In the genomic region with DNA sequence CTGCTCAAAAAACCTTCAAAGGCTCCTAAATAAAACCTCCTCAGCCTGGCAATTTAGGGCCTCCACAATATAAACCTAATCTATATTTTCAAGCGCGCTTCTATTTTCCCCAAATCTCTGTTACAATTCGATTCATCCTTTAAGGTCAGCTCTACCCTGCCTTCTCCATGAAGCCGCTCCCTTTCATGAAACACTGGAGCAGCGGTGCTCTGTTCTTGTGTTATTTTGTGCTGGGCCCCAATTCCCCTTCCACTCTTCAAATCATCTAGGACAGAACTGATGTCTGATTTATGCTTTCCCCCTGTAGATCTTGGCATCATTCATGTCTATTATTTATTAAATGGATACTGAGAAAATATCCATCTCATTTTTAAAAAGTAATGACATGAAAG, we compare ENCODE assay signal across 14 cellular contexts. TPM values are rescaled to one million over a fixed set of nuclear protein-coding genes. Genes with fewer than 3 reads are reported as not detected.
A peak's percentile ranks its signal among the peaks of the same experiment; 100 is the strongest.
DNase-seq lines count a peak whose midpoint lies in the region; FAIRE-seq and TF ChIP-seq lines count a peak whose summit lies in the region.
"Had no signal": no experiment of that assay in that cellular context is flagged by ENCODE, and none has a peak within 500 bp of the region (broad histone marks: within the 10 kb centered on the region; RNA-seq: fewer than 3 reads in every experiment).

No MANE protein-coding gene starts in this region.

- H3K27me3 ChIP-seq in SK-N-SH (ENCODE audit: insufficient read depth) (no peaks in the 10 kb centered on the region), thyroid gland (no peaks in the 10 kb centered on the region), right atrium auricular region (no peaks in the 10 kb centered on the region)

- H3K79me2 ChIP-seq in SK-N-SH (ENCODE audit: insufficient read depth), result peaks cover 93% of the 10 kb centered on the region

- no peak overlapping the region for H3K9ac ChIP-seq in SK-N-SH

- H3K36me3 ChIP-seq in SK-N-SH (replicated peaks in 1 of 2; ENCODE audit: control insufficient read depth in 1 of 2, insufficient read depth in 2 of 2, low read length in 1 of 2), result peaks cover 3 to 8% of the 10 kb centered on the region in 2 experiments
- H3K36me3 ChIP-seq in thyroid gland, result peaks cover 3 to 4% of the 10 kb centered on the region in 2 donors
- peaks cover 3% of the 10 kb centered on the region for H3K36me3 ChIP-seq in right atrium auricular region

- no peak for FAIRE-seq in GM12892 (lab: Jason Lieb, UNC)

- H3K4me1 ChIP-seq in SK-N-SH (ENCODE audit: control insufficient read depth in 1 of 2, insufficient read depth in 2 of 2, low read depth in 1 of 2, low read length in 1 of 2) (peaks cover 13 to 69% of the 10 kb centered on the region in 2 experiments), thyroid gland (peaks cover 72 to 91% of the 10 kb centered on the region in 2 donors), right atrium auricular region (peaks cover 0 to 44% of the 10 kb centered on the region in 2 donors)

- no peaks in the 10 kb centered on the region for H3K9me3 Mint-ChIP-seq in nephron progenitor cell
- H3K9me3 Mint-ChIP-seq: CD4-positive, alpha-beta T cell; stimulated activated naive B cell treated with anti-CD40 and anti-IgM and Interleukin-4, amounts not matched to agents 10 μg/mL and 1 μg/mL and 100 μg/mL, for 72 hours; T-helper 2 cell treated with Interferon-gamma antibody and Interleukin-4, amounts not matched to agents 5 μg/mL and 100 μg/mL, for 36 hours had no signal

- intact Hi-C loops in thyroid gland (cut with DNase I), result no loop called here

- peak overlapping the region; percentile 21; the same call in 1 of the 2 replicates for H3K4me2 ChIP-seq in SK-N-SH

- peak overlapping the region; percentile 41 for H3K4me3 Mint-ChIP-seq in nephron progenitor cell
- H3K4me3 Mint-ChIP-seq: CD4-positive, alpha-beta T cell; stimulated activated naive B cell treated with anti-CD40 and anti-IgM and Interleukin-4, amounts not matched to agents 10 μg/mL and 1 μg/mL and 100 μg/mL, for 72 hours; T-helper 2 cell treated with Interferon-gamma antibody and Interleukin-4, amounts not matched to agents 5 μg/mL and 100 μg/mL, for 36 hours had no signal

- peaks cover 55% of the 10 kb centered on the region for H3F3A ChIP-seq in SK-N-SH (replicated peaks; ENCODE audit: insufficient read depth)

- POLR2A ChIA-PET in SK-N-SH (lab: Yijun Ruan, JAX), result no interaction called here

- peak overlapping the region; percentile 71 for H3K27ac Mint-ChIP-seq in nephron progenitor cell
- H3K27ac Mint-ChIP-seq: CD4-positive, alpha-beta T cell; stimulated activated naive B cell treated with anti-CD40 and anti-IgM and Interleukin-4, amounts not matched to agents 10 μg/mL and 1 μg/mL and 100 μg/mL, for 72 hours; T-helper 2 cell treated with Interferon-gamma antibody and Interleukin-4, amounts not matched to agents 5 μg/mL and 100 μg/mL, for 36 hours had no signal

- TF ChIP-seq CTCF in SK-N-SH (IDR thresholded peaks at IDR 0.05) (no peak), epithelial cell of esophagus (IDR thresholded peaks at IDR 0.05; ENCODE audit: insufficient read depth, low read depth, low read length, missing control alignments) (no peak), nephron progenitor cell (IDR thresholded peaks at IDR 0.05) (no peak), thyroid gland (IDR thresholded peaks at IDR 0.05) (no peak), right atrium auricular region (IDR thresholded peaks at IDR 0.05) (no peak)

- no peak for TF ChIP-seq RAD21 in SK-N-SH (IDR thresholded peaks at IDR 0.05; ENCODE audit: low read length)

- TF ChIP-seq POLR2A in thyroid gland (IDR thresholded peaks at IDR 0.05) (no peak), GM12892 (IDR thresholded peaks at IDR 0.05; ENCODE audit: low read depth, low read length) (no peak)

- peaks cover 7% of the 10 kb centered on the region for H3K36me3 Mint-ChIP-seq in nephron progenitor cell (ENCODE audit: low read depth)
- H3K36me3 Mint-ChIP-seq: stimulated activated naive B cell treated with anti-CD40 and anti-IgM and Interleukin-4, amounts not matched to agents 10 μg/mL and 1 μg/mL and 100 μg/mL, for 72 hours had no signal

- DNase-seq in SK-N-SH (no peak), epithelial cell of esophagus (ENCODE audit: low read depth) (no peak), nephron progenitor cell (no peak), thyroid gland (no peak), NCI-H1694 (lab: John Stamatoyannopoulos, UW) (no peak), right atrium auricular region (ENCODE audit: low spot score) (no peak), GM12892 (ENCODE audit: insufficient read length) (no peak), DMS79 (lab: John Stamatoyannopoulos, UW) (no peak)
- DNase-seq: activated effector memory CD4-positive, alpha-beta T cell treated with Interleukin-2 at 50 U/mL for 16 hours; CD4-positive, alpha-beta T cell; NCI-H1092; stimulated activated CD4-positive, alpha-beta T cell treated with anti-CD3 and anti-CD28 coated beads, Interleukin-2, amount 100 ng/mL, for 24 hours; stimulated activated naive B cell treated with anti-CD40 and anti-IgM and Interleukin-4, amounts not matched to agents 10 μg/mL and 1 μg/mL and 100 μg/mL, for 72 hours had no signal

- no peaks in the 10 kb centered on the region for H3K9me3 ChIP-seq in SK-N-SH
- H3K9me3 ChIP-seq in thyroid gland, result no peaks in the 10 kb centered on the region
- no peaks in the 10 kb centered on the region for H3K9me3 ChIP-seq in right atrium auricular region

- H3K9me2 ChIP-seq in SK-N-SH, result no peaks in the 10 kb centered on the region

- CTCF ChIA-PET in SK-N-SH (lab: Yijun Ruan, JAX), result interaction anchor here (1.8 to 10.6 kb wide), 5 partner anchors 36 to 332 kb away, joined by 3 to 293 read pairs (median 69); a partner anchor contains a TSS

- H3K27ac ChIP-seq in SK-N-SH (ENCODE audit: low read depth in 2 of 2, low read length in 1 of 2), result peak overlapping the region in 1 of 2 experiments; percentile 72; a peak in 3 of 4 replicates
- H3K27ac ChIP-seq in thyroid gland, result peak overlapping the region; percentile 65 to 86 (median 83)
- H3K27ac ChIP-seq in right atrium auricular region, result no peak overlapping the region

- WGBS in SK-N-SH (ENCODE audit: low lambda C conversion rate), result 98% methylated on average over 5 of the region's 5 CpGs
- 88 to 92% methylated on average over 5 of the region's 5 CpGs for WGBS in thyroid gland, 2 donors

- peaks cover 89% of the 10 kb centered on the region for H3K4me1 Mint-ChIP-seq in nephron progenitor cell

- H3K4me3 ChIP-seq in SK-N-SH (ENCODE audit: low read depth in 2 of 2, low read length in 1 of 2) (no peak overlapping the region), epithelial cell of esophagus (ENCODE audit: low read length) (peak overlapping the region; percentile 0), thyroid gland (replicated peaks in 1 of 3) (no peak overlapping the region), right atrium auricular region (no peak overlapping the region)

- H3K27me3 Mint-ChIP-seq in nephron progenitor cell (ENCODE audit: low read depth, poor library complexity), result no peaks in the 10 kb centered on the region

- peaks cover 35% of the 10 kb centered on the region for H4K20me1 ChIP-seq in SK-N-SH (ENCODE audit: insufficient read depth)

- no peak overlapping the region for H2AFZ ChIP-seq in SK-N-SH (ENCODE audit: low read depth)

- TF ChIP-seq EP300 in SK-N-SH (IDR thresholded peaks at IDR 0.05; ENCODE audit: borderline replicate concordance in 1 of 2, low read depth in 1 of 2, low read length in 1 of 2), result no peak

TF ChIP-seq in SK-N-SH, 30 proteins besides CTCF, POLR2A, EP300 and RAD21:
- TF ChIP-seq TCF12 (IDR thresholded peaks at IDR 0.05) (no peak), YY1 (IDR thresholded peaks at IDR 0.05; ENCODE audit: low read depth) (no peak), MEF2A (IDR thresholded peaks at IDR 0.05; ENCODE audit: borderline replicate concordance, low read depth) (no peak)
- TF ChIP-seq, protein P1, sequence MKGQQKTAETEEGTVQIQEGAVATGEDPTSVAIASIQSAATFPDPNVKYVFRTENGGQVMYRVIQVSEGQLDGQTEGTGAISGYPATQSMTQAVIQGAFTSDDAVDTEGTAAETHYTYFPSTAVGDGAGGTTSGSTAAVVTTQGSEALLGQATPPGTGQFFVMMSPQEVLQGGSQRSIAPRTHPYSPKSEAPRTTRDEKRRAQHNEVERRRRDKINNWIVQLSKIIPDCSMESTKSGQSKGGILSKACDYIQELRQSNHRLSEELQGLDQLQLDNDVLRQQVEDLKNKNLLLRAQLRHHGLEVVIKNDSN (IDR thresholded peaks at IDR 0.05; ENCODE audit: borderline replicate concordance, low read depth), result no peak
- TF ChIP-seq, protein P2, sequence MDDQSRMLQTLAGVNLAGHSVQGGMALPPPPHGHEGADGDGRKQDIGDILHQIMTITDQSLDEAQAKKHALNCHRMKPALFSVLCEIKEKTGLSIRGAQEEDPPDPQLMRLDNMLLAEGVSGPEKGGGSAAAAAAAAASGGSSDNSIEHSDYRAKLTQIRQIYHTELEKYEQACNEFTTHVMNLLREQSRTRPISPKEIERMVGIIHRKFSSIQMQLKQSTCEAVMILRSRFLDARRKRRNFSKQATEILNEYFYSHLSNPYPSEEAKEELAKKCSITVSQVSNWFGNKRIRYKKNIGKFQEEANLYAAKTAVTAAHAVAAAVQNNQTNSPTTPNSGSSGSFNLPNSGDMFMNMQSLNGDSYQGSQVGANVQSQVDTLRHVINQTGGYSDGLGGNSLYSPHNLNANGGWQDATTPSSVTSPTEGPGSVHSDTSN (IDR thresholded peaks at IDR 0.05), result peak; percentile 23; the same call in 1 of the 2 replicates
- TF ChIP-seq, protein P3, sequence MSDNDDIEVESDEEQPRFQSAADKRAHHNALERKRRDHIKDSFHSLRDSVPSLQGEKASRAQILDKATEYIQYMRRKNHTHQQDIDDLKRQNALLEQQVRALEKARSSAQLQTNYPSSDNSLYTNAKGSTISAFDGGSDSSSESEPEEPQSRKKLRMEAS (IDR thresholded peaks at IDR 0.05; ENCODE audit: low read depth), result no peak

RNA-seq across cellular contexts. Expression of a gene that starts 6.9 kb away (rescaled TPM):
- 65.6 and 66.9 TPM in 2 replicates for polyA plus RNA-seq in SK-N-SH (2012; rRNA removed)
- 72.6 and 74.4 TPM in 2 replicates for polyA plus RNA-seq in SK-N-SH (2012; cell fraction: cytosol; rRNA removed)
- 68.2 and 96.8 TPM in 2 replicates for polyA plus RNA-seq in SK-N-SH (2012; cell fraction: nucleus; rRNA removed)
- total RNA-seq in thyroid gland, result 100 to 1,000 TPM in 2 of 4 donors, 10 to 100 TPM in 2; 59.9 to 133 (median 85.0) TPM
- total RNA-seq in right atrium auricular region, result 10 to 100 TPM; 33.0 to 34.5 TPM
- 1.9 TPM for polyA plus RNA-seq in GM12892 (2012; ENCODE audit: missing spikeins)

RNA-seq across cellular contexts. Expression of a gene that starts 57.7 kb away (rescaled TPM):
- 415 and 421 TPM in 2 replicates for polyA plus RNA-seq in SK-N-SH (2012; rRNA removed)
- 512 and 679 TPM in 2 replicates for polyA plus RNA-seq in SK-N-SH (2012; cell fraction: cytosol; rRNA removed)
- polyA plus RNA-seq in SK-N-SH (2012; cell fraction: nucleus; rRNA removed), result 70.8 and 126 TPM in 2 replicates
- 100 to 1,000 TPM; 222 to 327 (median 257) TPM for total RNA-seq in thyroid gland
- 100 to 1,000 TPM; 206 to 266 TPM for total RNA-seq in right atrium auricular region
- 538 TPM for polyA plus RNA-seq in GM12892 (2012; ENCODE audit: missing spikeins)

Comparison
In these comparisons a context has a peak if more than half of its experiments do, and no peak if none do; other contexts are left out.
1. H3K27ac ChIP-seq: peak in thyroid gland (3 of 3); none in right atrium auricular region (0 of 2).